11 cellular contexts compared by ENCODE assay signal in genomic region chr20:5400164-5400762, GRCh38.
DNase-seq lines count a peak whose midpoint lies in the region; ATAC-seq, FAIRE-seq and TF ChIP-seq lines count a peak whose summit lies in the region.
"Had no signal": no experiment of that assay in that cellular context is flagged by ENCODE, and none has a peak within 500 bp of the region (broad histone marks: within the 10 kb centered on the region; RNA-seq: fewer than 3 reads in every experiment).

No MANE protein-coding gene starts in this region.

- no TSS peak for BruUV-seq in PC-3 (replicated peaks; lab: Mats Ljungman, UMichigan)
- no TSS peak for BruUV-seq in endothelial cell of umbilical vein (replicated peaks; lab: Mats Ljungman, UMichigan)

- intact Hi-C loops in activated naive CD4-positive, alpha-beta T cell treated with anti-CD3 and anti-CD28 coated beads for 36 hours (cut with micrococcal nuclease), result no loop called here
- intact Hi-C loops in PC-3 (cut with micrococcal nuclease) (no loop called here), endothelial cell of umbilical vein (cut with micrococcal nuclease) (loop anchor here (5.0 kb wide), 1 partner anchor 178 kb away; no protein-coding TSS in a partner anchor)

- no peaks in the 10 kb centered on the region for H3F3A ChIP-seq in PC-3 (ENCODE audit: low read length, unreplicated experiment)

- H3K9me3 Mint-ChIP-seq in activated naive CD4-positive, alpha-beta T cell treated with anti-CD3 and anti-CD28 coated beads for 36 hours, result peaks cover 6% of the 10 kb centered on the region

- H3K4me3 ChIP-seq in PC-3 (ENCODE audit: low read length), result no peak overlapping the region
- no peak overlapping the region for H3K4me3 ChIP-seq in endothelial cell of umbilical vein (replicated peaks in 1 of 3; ENCODE audit: insufficient read depth in 1 of 3, low read depth in 1 of 3, low read length in 3 of 3)
- no peak overlapping the region for H3K4me3 ChIP-seq in small intestine (ENCODE audit: low read depth in 1 of 2, low read length in 2 of 2)
- H3K4me3 ChIP-seq: BLaER1, lung had no signal

- no peak overlapping the region for H3K4me3 Mint-ChIP-seq in activated naive CD4-positive, alpha-beta T cell treated with anti-CD3 and anti-CD28 coated beads for 36 hours

- H3K9ac ChIP-seq in PC-3 (ENCODE audit: low read length) (no peak overlapping the region), endothelial cell of umbilical vein (replicated peaks; ENCODE audit: extremely low read depth, insufficient read depth, low read length) (no peak overlapping the region)
- H3K9ac ChIP-seq: BLaER1 had no signal

- no peak overlapping the region for H3K27ac ChIP-seq in PC-3 (ENCODE audit: low read length)
- no peak overlapping the region for H3K27ac ChIP-seq in endothelial cell of umbilical vein (ENCODE audit: insufficient read depth, low read depth, low read length)
- H3K27ac ChIP-seq in small intestine (ENCODE audit: low read depth in 1 of 2, low read length in 1 of 2), result no peak overlapping the region
- H3K27ac ChIP-seq: BLaER1 had no signal

- POLR2A ChIA-PET in PC-3 (lab: Charles Lee; ENCODE audit: unreplicated experiment), result no interaction called here
- POLR2A ChIA-PET in endothelial cell of umbilical vein (lab: Charles Lee), result no interaction called here

- TF ChIP-seq CTCF in PC-3 (conservative IDR thresholded peaks at IDR 0.05; ENCODE audit: low read depth, low read length) (no peak), endothelial cell of umbilical vein (IDR thresholded peaks at IDR 0.05; ENCODE audit: extremely low read depth in 1 of 2, insufficient read depth in 1 of 2, low read depth in 1 of 2, low read length in 2 of 2) (no peak)

- H3K36me3 Mint-ChIP-seq in activated naive CD4-positive, alpha-beta T cell treated with anti-CD3 and anti-CD28 coated beads for 36 hours (ENCODE audit: low read depth), result no peaks in the 10 kb centered on the region

- no peak for ATAC-seq in PC-3
- ATAC-seq in HG02840 (IDR thresholded peaks at IDR 0.05; ENCODE audit: low FRiP score, unreplicated experiment), result no peak

- WGBS in small intestine, 3 donors, result 29 to 44% (median 32%) methylated on average over 1 of the region's 1 CpG

- no peaks in the 10 kb centered on the region for H3K9me3 ChIP-seq in PC-3 (ENCODE audit: low read length)
- no peaks in the 10 kb centered on the region for H3K9me3 ChIP-seq in endothelial cell of umbilical vein (replicated peaks; ENCODE audit: control insufficient read depth, insufficient read depth, low read length)
- no peaks in the 10 kb centered on the region for H3K9me3 ChIP-seq in small intestine (ENCODE audit: control insufficient read depth, low read depth)
- H3K9me3 ChIP-seq: BLaER1 had no signal

- peaks cover 15% of the 10 kb centered on the region for H3K27me3 Mint-ChIP-seq in activated naive CD4-positive, alpha-beta T cell treated with anti-CD3 and anti-CD28 coated beads for 36 hours (ENCODE audit: low read depth)

- H3K9me1 ChIP-seq in endothelial cell of umbilical vein (replicated peaks; ENCODE audit: control insufficient read depth, extremely low read depth, insufficient read depth, low read length), result no peaks in the 10 kb centered on the region

- TF ChIP-seq POLR2A in endothelial cell of umbilical vein (IDR thresholded peaks at IDR 0.05; ENCODE audit: low read depth, low read length) (no peak), GM12891 (IDR thresholded peaks at IDR 0.05; ENCODE audit: low read depth, low read length) (no peak)

- H3K27me3 ChIP-seq in PC-3 (ENCODE audit: low read length), result peaks cover 5% of the 10 kb centered on the region; the same call in 1 of the 2 replicates
- no peaks in the 10 kb centered on the region for H3K27me3 ChIP-seq in endothelial cell of umbilical vein (ENCODE audit: control insufficient read depth in 2 of 2, insufficient read depth in 2 of 2, low read length in 2 of 2)
- H3K27me3 ChIP-seq in small intestine (ENCODE audit: control insufficient read depth in 2 of 2, insufficient read depth in 2 of 2, low read length in 2 of 2), result no peaks in the 10 kb centered on the region
- H3K27me3 ChIP-seq: BLaER1 had no signal

- no peaks in the 10 kb centered on the region for H3K79me2 ChIP-seq in PC-3 (ENCODE audit: low read length)
- no peaks in the 10 kb centered on the region for H3K79me2 ChIP-seq in endothelial cell of umbilical vein (ENCODE audit: control insufficient read depth, insufficient read depth, low read length)

- H3K9me2 ChIP-seq in PC-3 (replicated peaks; ENCODE audit: low read length), result no peaks in the 10 kb centered on the region

- no peak overlapping the region for H3K4me2 ChIP-seq in PC-3 (ENCODE audit: low read length)
- no peak overlapping the region for H3K4me2 ChIP-seq in endothelial cell of umbilical vein (ENCODE audit: insufficient read depth, low read length)
- H3K4me2 ChIP-seq: BLaER1 had no signal

- no peaks in the 10 kb centered on the region for H3K4me1 Mint-ChIP-seq in activated naive CD4-positive, alpha-beta T cell treated with anti-CD3 and anti-CD28 coated beads for 36 hours (ENCODE audit: low read depth)

- H2AFZ ChIP-seq in PC-3 (ENCODE audit: low read length) (no peak overlapping the region), endothelial cell of umbilical vein (ENCODE audit: low read depth, low read length) (no peak overlapping the region)

- DNase-seq in activated naive CD4-positive, alpha-beta T cell treated with anti-CD3 and anti-CD28 coated beads for 36 hours, result peak; percentile 41
- no peak for DNase-seq in activated naive CD4-positive, alpha-beta T cell treated with Interleukin-2 at 50 U/mL for 16 hours
- DNase-seq in PC-3 (peak; percentile 37), endothelial cell of umbilical vein (ENCODE audit: low read depth, low spot score) (peak; percentile 15), small intestine (peak; percentile 4), NCI-H1417 (lab: John Stamatoyannopoulos, UW) (no peak), GM12891 (ENCODE audit: insufficient read length, low spot score) (no peak)
- DNase-seq: NCI-H748 treated with DMSO at 0.1 percent for 48 hours had no signal

- CTCF ChIA-PET in activated naive CD4-positive, alpha-beta T cell treated with anti-CD3 and anti-CD28 coated beads for 36 hours (lab: Charles Lee), result interaction anchor here (0.6 to 1.1 kb wide), 4 partner anchors 27 to 588 kb away, joined by 3 to 5 read pairs (median 4); no protein-coding TSS in a partner anchor
- CTCF ChIA-PET in PC-3 (lab: Charles Lee), result no interaction called here
- CTCF ChIA-PET in endothelial cell of umbilical vein (lab: Charles Lee), result interaction anchor here (0.9 to 2.8 kb wide), 8 partner anchors 10 to 195 kb away, joined by 3 to 11 read pairs (median 6); no protein-coding TSS in a partner anchor

- peak; percentile 66 for FAIRE-seq in endothelial cell of umbilical vein (lab: Jason Lieb, UNC)
- FAIRE-seq in small intestine (lab: Jason Lieb, UNC), result no peak
- FAIRE-seq in GM12891 (lab: Jason Lieb, UNC), result no peak

- H3K36me3 ChIP-seq in PC-3 (ENCODE audit: low read depth, low read length) (no peaks in the 10 kb centered on the region), endothelial cell of umbilical vein (ENCODE audit: control insufficient read depth in 2 of 2, extremely low read depth in 1 of 2, insufficient read depth in 2 of 2, low read length in 2 of 2) (no peaks in the 10 kb centered on the region), small intestine (ENCODE audit: control insufficient read depth in 2 of 2, insufficient read depth in 2 of 2, low read length in 2 of 2) (no peaks in the 10 kb centered on the region)
- H3K36me3 ChIP-seq: BLaER1 had no signal

- H4K20me1 ChIP-seq in PC-3 (ENCODE audit: low read length) (0 out of 2 replicates have a peak, but pooled peaks cover 6% of the 10 kb centered on the region), endothelial cell of umbilical vein (replicated peaks; ENCODE audit: control insufficient read depth, extremely low read depth, insufficient read depth, low read length) (no peaks in the 10 kb centered on the region)
- H4K20me1 ChIP-seq: BLaER1 had no signal

- H3K27ac Mint-ChIP-seq in activated naive CD4-positive, alpha-beta T cell treated with anti-CD3 and anti-CD28 coated beads for 36 hours, result no peak overlapping the region

- H3K4me1 ChIP-seq in PC-3 (ENCODE audit: insufficient read depth, low read length) (peaks cover 18% of the 10 kb centered on the region), endothelial cell of umbilical vein (ENCODE audit: control insufficient read depth, extremely low read depth, insufficient read depth, low read length) (no peaks in the 10 kb centered on the region), small intestine (ENCODE audit: control insufficient read depth in 2 of 2, insufficient read depth in 1 of 2, low read depth in 1 of 2, low read length in 1 of 2) (no peaks in the 10 kb centered on the region)
- H3K4me1 ChIP-seq: BLaER1 had no signal

- dilution Hi-C loops in endothelial cell of umbilical vein (cut with MboI; ENCODE audit: extremely low pct_ligation_motif_present, low sequenced_read_pairs), result no loop called here

TF ChIP-seq in endothelial cell of umbilical vein, 7 proteins besides CTCF, POLR2A, EP300 and RAD21:
- TF ChIP-seq GATA2 (IDR thresholded peaks at IDR 0.05; ENCODE audit: insufficient read depth, insufficient read length, low read depth, low read length) (no peak), JUN (IDR thresholded peaks at IDR 0.05; ENCODE audit: borderline replicate concordance, insufficient read depth, insufficient read length, low read depth) (no peak), FOS (IDR thresholded peaks at IDR 0.05; ENCODE audit: borderline replicate concordance, insufficient read depth, low read length) (no peak), MYC (IDR thresholded peaks at IDR 0.05; ENCODE audit: low read depth, low read length) (no peak), MAX (IDR thresholded peaks at IDR 0.05; ENCODE audit: insufficient read depth, insufficient read length) (no peak), POLR2AphosphoS5 (IDR thresholded peaks at IDR 0.05; ENCODE audit: insufficient read depth, low read depth, low read length) (no peak)

TF ChIP-seq in GM12891, 5 proteins besides CTCF, POLR2A, EP300 and RAD21:
- no peak for TF ChIP-seq POLR2AphosphoS5 (IDR thresholded peaks at IDR 0.05; ENCODE audit: low read depth, low read length)
- TF ChIP-seq TAF1 (IDR thresholded peaks at IDR 0.05; ENCODE audit: low read depth, low read length), result no peak
- TF ChIP-seq SPI1 (IDR thresholded peaks at IDR 0.05; ENCODE audit: low read depth, low read length), result no peak
- TF ChIP-seq PAX5 (IDR thresholded peaks at IDR 0.05; ENCODE audit: insufficient read depth, low read length, severe bottlenecking), result no peak
- TF ChIP-seq POU2F2 (IDR thresholded peaks at IDR 0.05; ENCODE audit: low read depth, low read length), result no peak
TF ChIP-seq in GM12891: peak in this region for 0.

Comparison
In these comparisons a context has a peak if more than half of its experiments do, and no peak if none do; other contexts are left out.
1. DNase-seq: peak in activated naive CD4-positive, alpha-beta T cell treated with anti-CD3 and anti-CD28 coated beads for 36 hours (single experiment), PC-3 (single experiment), endothelial cell of umbilical vein (single experiment) and small intestine (single experiment); none in activated naive CD4-positive, alpha-beta T cell treated with Interleukin-2 at 50 U/mL for 16 hours (single experiment), NCI-H1417 (0 of 3) and GM12891 (single experiment).